ENCODE assay signal across 1 cellular context in the genomic region with DNA sequence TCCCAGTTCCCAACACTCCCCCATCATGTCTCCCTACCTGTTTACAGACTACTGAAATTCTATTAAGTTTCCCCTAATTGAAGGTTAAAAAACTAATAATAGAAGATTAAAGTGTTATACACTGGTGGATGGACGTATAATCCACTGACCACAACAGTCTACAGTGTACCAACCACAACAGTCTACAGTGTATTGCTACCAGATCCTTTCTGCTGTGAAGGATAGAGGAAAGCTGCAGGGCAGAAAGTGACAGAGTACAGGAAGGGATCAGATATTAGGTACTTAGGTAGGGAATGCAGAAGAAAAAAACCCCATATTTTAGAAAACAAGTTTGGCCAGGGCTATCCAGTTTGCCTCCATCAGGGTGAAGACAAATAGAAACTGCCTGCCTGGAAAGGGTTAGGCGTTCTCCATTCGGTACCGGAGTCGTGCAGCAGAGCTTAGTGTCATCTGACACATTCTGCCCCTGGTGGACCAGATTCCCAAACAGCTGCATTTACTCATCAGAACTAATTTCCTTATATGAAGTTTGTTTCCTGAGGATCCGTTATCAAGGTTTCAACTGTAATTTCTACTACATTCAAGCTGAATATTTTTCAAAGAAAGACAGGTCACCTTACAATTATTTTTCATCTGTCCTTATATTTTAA.
TF ChIP-seq lines count a peak whose summit lies in the region.

No MANE protein-coding gene starts in this region.

TF ChIP-seq in GM23338, 12 proteins besides CTCF, POLR2A, EP300 and RAD21 (continued from another document):
- TF ChIP-seq NANOG (IDR thresholded peaks at IDR 0.05; ENCODE audit: borderline replicate concordance) (no peak), ETS1 (IDR thresholded peaks at IDR 0.05) (no peak), JUNB (IDR thresholded peaks at IDR 0.05; ENCODE audit: unreplicated experiment) (no peak)
- TF ChIP-seq, protein P1, sequence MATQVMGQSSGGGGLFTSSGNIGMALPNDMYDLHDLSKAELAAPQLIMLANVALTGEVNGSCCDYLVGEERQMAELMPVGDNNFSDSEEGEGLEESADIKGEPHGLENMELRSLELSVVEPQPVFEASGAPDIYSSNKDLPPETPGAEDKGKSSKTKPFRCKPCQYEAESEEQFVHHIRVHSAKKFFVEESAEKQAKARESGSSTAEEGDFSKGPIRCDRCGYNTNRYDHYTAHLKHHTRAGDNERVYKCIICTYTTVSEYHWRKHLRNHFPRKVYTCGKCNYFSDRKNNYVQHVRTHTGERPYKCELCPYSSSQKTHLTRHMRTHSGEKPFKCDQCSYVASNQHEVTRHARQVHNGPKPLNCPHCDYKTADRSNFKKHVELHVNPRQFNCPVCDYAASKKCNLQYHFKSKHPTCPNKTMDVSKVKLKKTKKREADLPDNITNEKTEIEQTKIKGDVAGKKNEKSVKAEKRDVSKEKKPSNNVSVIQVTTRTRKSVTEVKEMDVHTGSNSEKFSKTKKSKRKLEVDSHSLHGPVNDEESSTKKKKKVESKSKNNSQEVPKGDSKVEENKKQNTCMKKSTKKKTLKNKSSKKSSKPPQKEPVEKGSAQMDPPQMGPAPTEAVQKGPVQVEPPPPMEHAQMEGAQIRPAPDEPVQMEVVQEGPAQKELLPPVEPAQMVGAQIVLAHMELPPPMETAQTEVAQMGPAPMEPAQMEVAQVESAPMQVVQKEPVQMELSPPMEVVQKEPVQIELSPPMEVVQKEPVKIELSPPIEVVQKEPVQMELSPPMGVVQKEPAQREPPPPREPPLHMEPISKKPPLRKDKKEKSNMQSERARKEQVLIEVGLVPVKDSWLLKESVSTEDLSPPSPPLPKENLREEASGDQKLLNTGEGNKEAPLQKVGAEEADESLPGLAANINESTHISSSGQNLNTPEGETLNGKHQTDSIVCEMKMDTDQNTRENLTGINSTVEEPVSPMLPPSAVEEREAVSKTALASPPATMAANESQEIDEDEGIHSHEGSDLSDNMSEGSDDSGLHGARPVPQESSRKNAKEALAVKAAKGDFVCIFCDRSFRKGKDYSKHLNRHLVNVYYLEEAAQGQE (IDR thresholded peaks at IDR 0.05; ENCODE audit: unreplicated experiment), result no peak
